In genomic region chr3:60036803-60037202, GRCh38 we compare ENCODE assay signal across 23 cellular contexts.
"Had no signal": no experiment of that assay in that cellular context is flagged by ENCODE, and none has a peak within 500 bp of the region (broad histone marks: within the 10 kb centered on the region; RNA-seq: fewer than 3 reads in every experiment).

No MANE protein-coding gene starts in this region.

- H3K36me3 ChIP-seq: heart left ventricle, spleen, tibial nerve, upper lobe of right lung, vagina had no signal

- DNase-seq: effector CD4-positive, alpha-beta T cell; endodermal cell; erythroblast; heart left ventricle; hippocampal formation; left colon; left ventricle myocardium superior; mesendoderm; naive B cell; nephron progenitor cell; psoas muscle; retina; spleen; stimulated activated CD4-positive, alpha-beta T cell treated with anti-CD3 and anti-CD28 coated beads, Interleukin-15, amount 100 ng/mL, for 24 hours; stimulated activated CD4-positive, alpha-beta T cell treated with anti-CD3 and anti-CD28 coated beads, Interleukin-1b, Interleukin-23, amount 100 ng/mL, for 48 hours; stimulated activated CD4-positive, alpha-beta T cell treated with anti-CD3 and anti-CD28 coated beads, Interleukin-4, amount 100 ng/mL, for 24 hours; stimulated activated naive B cell treated with anti-CD40 and anti-IgM and Interleukin-4, amounts not matched to agents 10 μg/mL and 1 μg/mL and 100 μg/mL, for 72 hours; stimulated activated naive CD8-positive, alpha-beta T cell treated with anti-CD3 and anti-CD28 coated beads, Interleukin-15, amount 100 ng/mL, for 72 hours; testis; upper lobe of right lung had no signal

- H3K27ac ChIP-seq: heart left ventricle, psoas muscle, spleen, testis, tibial nerve, upper lobe of right lung, vagina had no signal

- H3K4me1 ChIP-seq: heart left ventricle, psoas muscle, spleen, testis, tibial nerve, upper lobe of right lung, vagina had no signal

- H3K27me3 ChIP-seq: heart left ventricle, spleen, testis, tibial nerve, upper lobe of right lung, vagina had no signal

- H3K4me3 ChIP-seq: heart left ventricle, lung, psoas muscle, spleen, testis, tibial nerve, upper lobe of right lung, vagina had no signal

- H3K9me3 ChIP-seq: heart left ventricle, psoas muscle, spleen, testis, tibial nerve, upper lobe of right lung, vagina had no signal
